In the genomic region with DNA sequence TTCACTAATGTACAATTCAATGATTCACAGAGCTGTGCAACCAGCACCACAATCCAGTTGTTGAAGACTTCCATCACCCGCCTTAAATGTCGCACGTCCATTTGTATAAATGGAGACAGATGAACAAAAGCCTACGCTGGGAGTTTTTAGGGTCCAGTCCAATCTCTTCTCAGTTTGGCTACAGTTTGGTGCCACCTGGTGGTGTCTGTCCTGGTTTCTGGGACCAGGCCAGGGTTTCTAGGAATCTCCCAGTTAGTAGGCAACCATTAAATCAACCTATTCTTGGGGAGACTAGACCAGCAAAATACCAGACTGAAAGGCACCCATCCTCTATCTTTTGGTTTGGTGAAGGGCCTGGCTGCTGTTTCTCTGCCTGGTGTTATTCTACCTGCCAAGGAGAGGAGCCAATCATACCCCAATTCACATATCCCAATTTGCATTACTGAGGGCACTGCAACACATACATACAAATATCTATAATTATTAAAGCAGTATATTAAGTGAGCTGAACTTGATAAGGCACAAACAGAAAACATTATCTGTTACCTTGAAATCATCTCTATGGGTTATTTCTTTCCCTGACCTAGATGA, we compare ENCODE assay signal across 8 cellular contexts. TPM values are rescaled to one million over a fixed set of nuclear protein-coding genes. Genes with fewer than 3 reads are reported as not detected.
DNase-seq lines count a peak whose midpoint lies in the region; ATAC-seq and TF ChIP-seq lines count a peak whose summit lies in the region.

No MANE protein-coding gene starts in this region.

- peaks cover 17% of the 10 kb centered on the region for H3K4me1 Mint-ChIP-seq in activated CD4-positive, alpha-beta memory T cell treated with anti-CD3 and anti-CD28 coated beads, Interleukin-2, amount 10 ng/mL, durations not matched to agents 7 days and 5 days

- no peak for TF ChIP-seq POLR2A in gastrocnemius medialis (IDR thresholded peaks at IDR 0.05)

- TF ChIP-seq CTCF in AG09309 (IDR thresholded peaks at IDR 0.05; ENCODE audit: control insufficient read depth, insufficient read depth, low read depth, low read length, missing control alignments): peak; percentile 73
- peak; percentile 28 for TF ChIP-seq CTCF in GM20000 (IDR thresholded peaks at IDR 0.05; ENCODE audit: extremely low read depth, missing control alignments)
- TF ChIP-seq CTCF in gastrocnemius medialis (IDR thresholded peaks at IDR 0.05 in 4 of 5, conservative IDR thresholded peaks at IDR 0.05 in 1 of 5): peak in 4 of 5 experiments; percentile 11 to 57 (median 40)

- H3K27me3 ChIP-seq in gastrocnemius medialis: peaks cover 0 to 4% (median 0%) of the 10 kb centered on the region in 3 donors

- no peak overlapping the region for H3K4me3 Mint-ChIP-seq in activated CD4-positive, alpha-beta memory T cell treated with anti-CD3 and anti-CD28 coated beads, Interleukin-2, amount 10 ng/mL, durations not matched to agents 7 days and 5 days

- no peak overlapping the region for H3K27ac Mint-ChIP-seq in activated CD4-positive, alpha-beta memory T cell treated with anti-CD3 and anti-CD28 coated beads, Interleukin-2, amount 10 ng/mL, durations not matched to agents 7 days and 5 days

- H3K36me3 Mint-ChIP-seq in activated CD4-positive, alpha-beta memory T cell treated with anti-CD3 and anti-CD28 coated beads, Interleukin-2, amount 10 ng/mL, durations not matched to agents 7 days and 5 days (ENCODE audit: low read depth): no peaks in the 10 kb centered on the region

- peaks cover 12 to 14% of the 10 kb centered on the region in 2 donors for H3K4me1 ChIP-seq in gastrocnemius medialis

- CTCF ChIA-PET in activated CD4-positive, alpha-beta memory T cell treated with anti-CD3 and anti-CD28 coated beads, Interleukin-2, amount 10 ng/mL, durations not matched to agents 7 days and 5 days (lab: Charles Lee): interaction anchor here (1.3 to 3.9 kb wide), 3 partner anchors 11 to 581 kb away, joined by 3 to 15 read pairs (median 3); no protein-coding TSS in a partner anchor

- H3K4me3 ChIP-seq in AG09309 (ENCODE audit: control insufficient read depth, low read depth, low read length) (no peak overlapping the region), gastrocnemius medialis (no peak overlapping the region)

- intact Hi-C loops in left cardiac atrium (cut with DNase I) (no loop called here), gastrocnemius medialis (cut with DNase I; ENCODE audit: low total_unique reads) (no loop called here)

- H3K9me3 ChIP-seq in gastrocnemius medialis: no peaks in the 10 kb centered on the region

- ATAC-seq in left cardiac atrium (no peak), gastrocnemius medialis (peak in 1 of 2 donors; percentile 37), HG02870 (IDR thresholded peaks at IDR 0.05; ENCODE audit: unreplicated experiment) (no peak), HG03432 (IDR thresholded peaks at IDR 0.05; ENCODE audit: unreplicated experiment) (no peak)

- no peaks in the 10 kb centered on the region for H3K27me3 Mint-ChIP-seq in activated CD4-positive, alpha-beta memory T cell treated with anti-CD3 and anti-CD28 coated beads, Interleukin-2, amount 10 ng/mL, durations not matched to agents 7 days and 5 days

- POLR2A ChIA-PET in activated CD4-positive, alpha-beta memory T cell treated with anti-CD3 and anti-CD28 coated beads, Interleukin-2, amount 10 ng/mL, durations not matched to agents 7 days and 5 days (lab: Charles Lee): no interaction called here

- H3K36me3 ChIP-seq in gastrocnemius medialis: no peaks in the 10 kb centered on the region

- no peaks in the 10 kb centered on the region for H3K9me3 Mint-ChIP-seq in activated CD4-positive, alpha-beta memory T cell treated with anti-CD3 and anti-CD28 coated beads, Interleukin-2, amount 10 ng/mL, durations not matched to agents 7 days and 5 days

- no peak overlapping the region for H3K27ac ChIP-seq in gastrocnemius medialis

- DNase-seq in AG09309 (ENCODE audit: low read depth): peak; percentile 1
- peak; percentile 26 for DNase-seq in GM20000 (ENCODE audit: low spot score)
- peak; percentile 65 for DNase-seq in NCI-H2196 (lab: John Stamatoyannopoulos, UW; ENCODE audit: unreplicated experiment)
- DNase-seq in activated CD4-positive, alpha-beta memory T cell treated with anti-CD3 and anti-CD28 coated beads, Interleukin-2, amount 10 ng/mL, durations not matched to agents 7 days and 5 days: peak; percentile 34
- peak; percentile 32 for DNase-seq in left cardiac atrium
- DNase-seq in gastrocnemius medialis: peak; percentile 28 to 59

- in situ Hi-C loops in gastrocnemius medialis (cut with MboI; ENCODE audit: low sequenced_read_pairs in 4 of 4): no loop called here

RNA-seq across cellular contexts. Expression of gene DDX1, which starts 3.2 kb away (rescaled TPM):
- total RNA-seq in activated CD4-positive, alpha-beta memory T cell treated with anti-CD3 and anti-CD28 coated beads, Interleukin-2, amount 10 ng/mL, durations not matched to agents 7 days and 5 days: 10 to 100 TPM; 55.4 to 55.6 TPM
- total RNA-seq in left cardiac atrium (100 to 1,000 TPM in 1 of 2 donors, 10 to 100 TPM in 1; 94.5 to 122 TPM), gastrocnemius medialis (100 to 1,000 TPM in 1 of 4 donors, 10 to 100 TPM in 3; 72.8 to 108 (median 88.6) TPM)

RNA-seq across cellular contexts. Expression of gene NBAS, which starts 27.3 kb away (rescaled TPM):
- 10 to 100 TPM; 30.5 to 31.1 TPM for total RNA-seq in activated CD4-positive, alpha-beta memory T cell treated with anti-CD3 and anti-CD28 coated beads, Interleukin-2, amount 10 ng/mL, durations not matched to agents 7 days and 5 days
- total RNA-seq in left cardiac atrium (10 to 100 TPM; 38.9 to 48.6 TPM), gastrocnemius medialis (10 to 100 TPM; 27.3 to 43.6 (median 28.4) TPM)

Comparison
In these comparisons a context has a peak if more than half of its experiments do, and no peak if none do; other contexts are left out.
1. DNase-seq: peak in every context shown above with its lines; median percentile 65 in NCI-H2196; 44 in gastrocnemius medialis; 34 in activated CD4-positive, alpha-beta memory T cell treated with anti-CD3 and anti-CD28 coated beads, Interleukin-2, amount 10 ng/mL, durations not matched to agents 7 days and 5 days; 32 in left cardiac atrium; 26 in GM20000; 1 in AG09309.